Comparison of ENCODE assay signal across 8 cellular contexts in the genomic region with DNA sequence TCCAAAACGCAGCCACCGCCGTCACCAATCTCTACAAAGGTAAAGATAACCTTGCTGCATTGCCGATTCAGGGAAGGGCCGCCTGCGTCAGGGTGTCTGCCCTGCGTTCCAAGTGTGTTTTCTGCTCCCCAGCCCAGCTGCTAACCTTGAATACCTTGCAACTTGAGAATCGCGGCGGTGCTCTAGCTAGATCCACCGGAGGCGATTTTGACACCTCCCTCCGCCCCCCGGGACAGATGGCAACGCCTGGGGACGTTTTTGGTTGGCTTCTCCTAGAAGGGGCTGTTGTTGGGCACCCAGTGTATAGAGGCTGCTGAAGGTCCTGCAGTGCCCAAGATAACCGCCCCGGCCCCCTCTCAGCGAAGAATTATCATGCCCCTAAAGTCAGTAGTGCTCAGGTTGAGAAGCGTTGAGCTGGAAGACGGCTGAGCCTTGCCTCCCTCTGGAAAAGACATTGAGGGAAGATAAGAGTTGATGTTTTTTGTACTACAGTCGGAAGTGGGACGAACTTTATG. TPM values are rescaled to one million over a fixed set of nuclear protein-coding genes. Genes with fewer than 3 reads are reported as not detected.
DNase-seq lines count a peak whose midpoint lies in the region; ATAC-seq, FAIRE-seq and TF ChIP-seq lines count a peak whose summit lies in the region.

No MANE protein-coding gene starts in this region.

- H2BK15ac ChIP-seq in H9 (ENCODE audit: low read depth, low read length), result no peak overlapping the region

- H3K4me3 ChIP-seq in Panc1 (ENCODE audit: low read depth in 2 of 2, low read length in 2 of 2), result peak overlapping the region; percentile 91 to 93
- peak overlapping the region; percentile 77 to 93 for H3K4me3 ChIP-seq in left lung

- H2BK20ac ChIP-seq in H9 (ENCODE audit: low read depth, low read length, poor library complexity, severe bottlenecking), result no peak overlapping the region

- no peak overlapping the region for H3K4ac ChIP-seq in H9 (ENCODE audit: low read depth, low read length)

- H3K27ac ChIP-seq in H9 (ENCODE audit: insufficient read length, low read depth, low read length) (no peak overlapping the region), Panc1 (ENCODE audit: low read length) (peak overlapping the region; percentile 90), left lung (peak overlapping the region; percentile 98 to 99)

- H3K18ac ChIP-seq in H9 (ENCODE audit: insufficient read length, low read depth, low read length), result no peak overlapping the region

- H2BK120ac ChIP-seq in H9 (ENCODE audit: low read depth, low read length, poor library complexity, severe bottlenecking), result no peak overlapping the region

- H3K79me1 ChIP-seq in H9 (ENCODE audit: insufficient read depth, low read depth, low read length, poor library complexity, severe bottlenecking), result no peaks in the 10 kb centered on the region

- H3K4me3 Mint-ChIP-seq in H9 (peak overlapping the region; percentile 98 to 99), brain (peak overlapping the region; percentile 89 to 99 (median 93))

- no peak overlapping the region for H3K23ac ChIP-seq in H9 (ENCODE audit: insufficient read length, low read depth, low read length)

- POLR2A ChIA-PET in Panc1 (lab: Charles Lee), result no interaction called here

- H3K27ac Mint-ChIP-seq in H9 (peak overlapping the region; percentile 98 to 99 (median 99)), brain (peak overlapping the region; percentile 98 to 100 (median 99))

- no peak overlapping the region for H4K8ac ChIP-seq in H9 (replicated peaks; ENCODE audit: insufficient read length, low read depth, low read length)

- H3K4me1 ChIP-seq in H9 (ENCODE audit: insufficient read depth, low read length) (peaks cover 9% of the 10 kb centered on the region; the same call in 1 of the 2 replicates), Panc1 (ENCODE audit: control insufficient read depth, insufficient read depth, low read length) (peaks cover 37% of the 10 kb centered on the region), left lung (peaks cover 34 to 57% of the 10 kb centered on the region in 2 donors)

- no peak overlapping the region for H4K91ac ChIP-seq in H9 (ENCODE audit: insufficient read length, low read depth, low read length)

- H3T11ph ChIP-seq in H9 (ENCODE audit: low read length), result no peak overlapping the region

- H3K4me1 Mint-ChIP-seq in H9 (peaks cover 44 to 45% of the 10 kb centered on the region in 2 experiments), brain (peaks cover 55% of the 10 kb centered on the region)

- H4K20me1 ChIP-seq in H9 (ENCODE audit: control insufficient read depth, insufficient read depth, insufficient read length), result no peaks in the 10 kb centered on the region

- peak overlapping the region; percentile 97 for H3K9ac ChIP-seq in H9 (ENCODE audit: extremely low read depth, insufficient read length, low read length)

- DNase-seq in H9 (no peak), Panc1 (ENCODE audit: low read depth, low spot score) (no peak), left lung (peak; percentile 39 to 79), D721Med (ENCODE audit: insufficient read length, low spot score) (no peak)
- peak; percentile 43 for DNase-seq in stimulated activated naive CD8-positive, alpha-beta T cell treated with anti-CD3 and anti-CD28 coated beads, Interleukin-15, Interleukin-2, amounts not matched to agents 100 U/mL and 50 U/mL, for 24 hours

- peaks cover 55% of the 10 kb centered on the region for H3K79me2 ChIP-seq in H9 (ENCODE audit: insufficient read depth, low read length)

- H3K36me3 Mint-ChIP-seq in H9 (ENCODE audit: insufficient read depth in 1 of 3, low read depth in 3 of 3) (peaks cover 29 to 45% (median 43%) of the 10 kb centered on the region in 3 experiments), brain (peaks cover 48% of the 10 kb centered on the region)

- H3K27me3 ChIP-seq in H9 (ENCODE audit: insufficient read depth, low read length) (no peaks in the 10 kb centered on the region), Panc1 (ENCODE audit: control insufficient read depth, insufficient read depth, low read length) (no peaks in the 10 kb centered on the region), left lung (no peaks in the 10 kb centered on the region)

- ATAC-seq in Panc1, result no peak
- ATAC-seq in left lung, result no peak
- ATAC-seq in stimulated activated naive CD8-positive, alpha-beta T cell treated with anti-CD3 and anti-CD28 coated beads, Interleukin-15, Interleukin-2, amounts not matched to agents 100 U/mL and 50 U/mL, for 24 hours, result no peak
- no peak for ATAC-seq in HG02885 (IDR thresholded peaks at IDR 0.05; ENCODE audit: poor library complexity, unreplicated experiment)
- no peak for ATAC-seq in GM21528 (IDR thresholded peaks at IDR 0.05; ENCODE audit: low FRiP score, unreplicated experiment)

- H3K9me3 ChIP-seq in H9 (ENCODE audit: control insufficient read depth, low read depth, low read length), result no peaks in the 10 kb centered on the region
- H3K9me3 ChIP-seq in Panc1 (ENCODE audit: control insufficient read depth, insufficient read depth, low read depth, low read length), result no peaks in the 10 kb centered on the region
- H3K9me3 ChIP-seq in left lung, result no peaks in the 10 kb centered on the region

- H3K4me2 ChIP-seq in H9 (ENCODE audit: insufficient read depth, insufficient read length, low read length), result peak overlapping the region; percentile 91

- intact Hi-C loops in Panc1 (cut with micrococcal nuclease; ENCODE audit: unreplicated experiment), result loop anchor here (10.0 kb wide), 1 partner anchor 138 kb away; no protein-coding TSS in a partner anchor
- intact Hi-C loops in left lung (cut with DNase I), result no loop called here

- peaks cover 18% of the 10 kb centered on the region for H3K23me2 ChIP-seq in H9 (ENCODE audit: insufficient read length, low read depth, low read length, poor library complexity, severe bottlenecking)

- in situ Hi-C loops in Panc1 (cut with HindIII; ENCODE audit: low pct_unique_long_range_greater_than_20kb, low sequenced_read_pairs), result no loop called here

- no peak overlapping the region for H4K5ac ChIP-seq in H9 (ENCODE audit: insufficient read length, low read depth, low read length)

- WGBS in H9 (ENCODE audit: extremely low coverage, insufficient read length, low lambda C conversion rate), result no CpG with 5 or more reads among the region's 23 CpGs

- no peak overlapping the region for H2AFZ ChIP-seq in H9 (ENCODE audit: low read length)

- no TSS peak for BruUV-seq in Panc1 (replicated peaks; lab: Mats Ljungman, UMichigan)

- no peak overlapping the region for H2BK5ac ChIP-seq in H9 (ENCODE audit: insufficient read length, low read length)

- H3K14ac ChIP-seq in H9 (ENCODE audit: insufficient read depth, low read length), result peak overlapping the region; percentile 52; the same call in 1 of the 2 replicates

- no peak for TF ChIP-seq CTCF in H9 (conservative IDR thresholded peaks at IDR 0.05)
- TF ChIP-seq CTCF in Panc1 (IDR thresholded peaks at IDR 0.05), result no peak
- no peak for TF ChIP-seq CTCF in brain (conservative IDR thresholded peaks at IDR 0.05)
- TF ChIP-seq CTCF in left lung (IDR thresholded peaks at IDR 0.05), result no peak
- TF ChIP-seq CTCF in D721Med (IDR thresholded peaks at IDR 0.05; ENCODE audit: insufficient read depth, missing control alignments), result no peak

- H2BK12ac ChIP-seq in H9 (ENCODE audit: insufficient read length, low read depth, low read length), result no peak overlapping the region

- FAIRE-seq in D721Med (lab: Jason Lieb, UNC), result no peak

- H3K36me3 ChIP-seq in Panc1 (ENCODE audit: control insufficient read depth, insufficient read depth, low read length) (peaks cover 29% of the 10 kb centered on the region), left lung (peaks cover 0 to 41% of the 10 kb centered on the region in 2 donors)

- H3K9me3 Mint-ChIP-seq in H9 (peaks cover 0 to 3% of the 10 kb centered on the region in 2 experiments; a peak in 1 of 5 replicates), brain (no peaks in the 10 kb centered on the region)

- H3K56ac ChIP-seq in H9 (ENCODE audit: insufficient read length, low read depth, low read length), result no peak overlapping the region

- peaks cover 1% of the 10 kb centered on the region; the same call in 1 of the 2 replicates for H3K27me3 Mint-ChIP-seq in H9 (ENCODE audit: low read depth)
- H3K27me3 Mint-ChIP-seq in brain, result peaks cover 20% of the 10 kb centered on the region

- H2AK5ac ChIP-seq in H9 (ENCODE audit: insufficient read length, low read length), result no peak overlapping the region

- CTCF ChIA-PET in Panc1 (lab: Charles Lee), result interaction anchor here (0.6 to 0.7 kb wide), 3 partner anchors 33 to 84 kb away, joined by 3 to 6 read pairs (median 4); no protein-coding TSS in a partner anchor

RNA-seq across cellular contexts. Expression of gene HAPSTR1, which starts 1.6 kb away (rescaled TPM):
- total RNA-seq in H9 (2021) (80.1 and 85.2 TPM in 2 replicates), Panc1 (2021; ENCODE audit: unreplicated experiment) (49.9 TPM), left lung (10 to 100 TPM; 53.5 to 62.8 TPM)
- 15.7 TPM for polyA plus RNA-seq in Panc1 (2012; ENCODE audit: insufficient read length)
- 11.7 TPM for polyA plus RNA-seq in brain (ENCODE audit: insufficient read depth, low read depth, low replicate concordance)

Comparison
In these comparisons a context has a peak if more than half of its experiments do, and no peak if none do; other contexts are left out.
1. DNase-seq: peak in left lung (2 of 2) and stimulated activated naive CD8-positive, alpha-beta T cell treated with anti-CD3 and anti-CD28 coated beads, Interleukin-15, Interleukin-2, amounts not matched to agents 100 U/mL and 50 U/mL, for 24 hours (single experiment); none in H9 (single experiment), Panc1 (single experiment) and D721Med (single experiment).